1 cellular context compared by ENCODE assay signal in genomic region chr3:196568246-196569002, GRCh38.
A peak's percentile ranks its signal among the peaks of the same experiment; 100 is the strongest.
TF ChIP-seq lines count a peak whose summit lies in the region.

Gene FBXO45 (plus strand): TSS chr3:196568660. CDS start chr3:196568985, 325 bp downstream.
Gene WDR53 (minus strand): TSS chr3:196568554. CDS start chr3:196561475, 7,079 bp downstream.

TF ChIP-seq in HepG2, 621 proteins besides CTCF, POLR2A, EP300 and RAD21 (continued from another document and continues in another):
- no peak for TF ChIP-seq HIC2 (CRISPR knock-in tag; IDR thresholded peaks at IDR 0.05; ENCODE audit: low read depth)
- TF ChIP-seq ZNF546 (CRISPR knock-in tag; conservative IDR thresholded peaks at IDR 0.05) = no peak; the same call in 1 of the 2 replicates
- TF ChIP-seq ZNF850 (CRISPR knock-in tag; conservative IDR thresholded peaks at IDR 0.05) = 0 out of 2 replicates have a peak, but pooled peaks have one; percentile 58
- TF ChIP-seq MLX (CRISPR knock-in tag; IDR thresholded peaks at IDR 0.05) = 0 out of 2 replicates have a peak, but pooled peaks have one; percentile 22
- peak; percentile 72 for TF ChIP-seq FOXA3 (CRISPR knock-in tag; IDR thresholded peaks at IDR 0.05)
- TF ChIP-seq EEA1 (CRISPR knock-in tag; IDR thresholded peaks at IDR 0.05; ENCODE audit: borderline replicate concordance) = no peak
- TF ChIP-seq SMARCC2 (IDR thresholded peaks at IDR 0.05) = no peak
- TF ChIP-seq FLYWCH1 (CRISPR knock-in tag; IDR thresholded peaks at IDR 0.05) = no peak
- TF ChIP-seq TCF7L2 (IDR thresholded peaks at IDR 0.05; ENCODE audit: low read depth, low read length) = no peak
- peak; percentile 99 for TF ChIP-seq SAP130 (CRISPR knock-in tag; IDR thresholded peaks at IDR 0.05; ENCODE audit: low read depth)
- TF ChIP-seq ZNF274 (CRISPR knock-in tag; IDR thresholded peaks at IDR 0.05) = peak; percentile 82; the same call in 1 of the 2 replicates
- TF ChIP-seq ZUFSP (CRISPR knock-in tag; IDR thresholded peaks at IDR 0.05; ENCODE audit: borderline replicate concordance) = no peak
- no peak for TF ChIP-seq ZBTB42 (CRISPR knock-in tag; IDR thresholded peaks at IDR 0.05)
- peak; percentile 53; the same call in 1 of the 2 replicates for TF ChIP-seq NFAT5 (CRISPR knock-in tag; IDR thresholded peaks at IDR 0.05)
- no peak for TF ChIP-seq ZBTB46 (CRISPR knock-in tag; IDR thresholded peaks at IDR 0.05; ENCODE audit: borderline replicate concordance)
- no peak for TF ChIP-seq ZBTB39 (CRISPR knock-in tag; IDR thresholded peaks at IDR 0.05)
- TF ChIP-seq ZSCAN29 (CRISPR knock-in tag; conservative IDR thresholded peaks at IDR 0.05) = no peak
- no peak for TF ChIP-seq DDIT3 (CRISPR knock-in tag; IDR thresholded peaks at IDR 0.05)
- peak; percentile 30; the same call in 1 of the 2 replicates for TF ChIP-seq ZNF790 (CRISPR knock-in tag; IDR thresholded peaks at IDR 0.05; ENCODE audit: borderline replicate concordance)
- TF ChIP-seq STAG1 (CRISPR knock-in tag; IDR thresholded peaks at IDR 0.05) = no peak
- TF ChIP-seq GMEB2 (CRISPR knock-in tag; IDR thresholded peaks at IDR 0.05; ENCODE audit: low read depth) = peak; percentile 88
- TF ChIP-seq ELK4 (CRISPR knock-in tag; IDR thresholded peaks at IDR 0.05; ENCODE audit: borderline replicate concordance) = no peak; the same call in 1 of the 2 replicates
- no peak for TF ChIP-seq MAFF (IDR thresholded peaks at IDR 0.05; ENCODE audit: low read depth, low read length)
- TF ChIP-seq ZNF276 (CRISPR knock-in tag; IDR thresholded peaks at IDR 0.05; ENCODE audit: low read depth) = 0 out of 2 replicates have a peak, but pooled peaks have one; percentile 66
- peak; percentile 76 for TF ChIP-seq DRAP1 (CRISPR knock-in tag; IDR thresholded peaks at IDR 0.05)
- TF ChIP-seq ZNF552 (CRISPR knock-in tag; IDR thresholded peaks at IDR 0.05; ENCODE audit: borderline replicate concordance) = no peak
- peak; percentile 99 for TF ChIP-seq ATF1 (CRISPR knock-in tag; IDR thresholded peaks at IDR 0.05)
- TF ChIP-seq SALL2 (CRISPR knock-in tag; IDR thresholded peaks at IDR 0.05) = peak; percentile 86
- TF ChIP-seq ZZZ3 (CRISPR knock-in tag; IDR thresholded peaks at IDR 0.05; ENCODE audit: borderline replicate concordance) = 0 out of 2 replicates have a peak, but pooled peaks have one; percentile 77
- no peak for TF ChIP-seq ATF5 (CRISPR knock-in tag; IDR thresholded peaks at IDR 0.05; ENCODE audit: low read depth)
- no peak for TF ChIP-seq ZNF878 (CRISPR knock-in tag; IDR thresholded peaks at IDR 0.05)
- TF ChIP-seq CERS6 (CRISPR knock-in tag; IDR thresholded peaks at IDR 0.05) = no peak
- TF ChIP-seq ZNF777 (CRISPR knock-in tag; IDR thresholded peaks at IDR 0.05) = no peak; the same call in 1 of the 2 replicates
